8 cellular contexts compared by ENCODE assay signal in genomic region chr4:6907658-6908191, GRCh38. TPM values are rescaled to one million over a fixed set of nuclear protein-coding genes. Genes with fewer than 3 reads are reported as not detected.
DNase-seq lines count a peak whose midpoint lies in the region; ATAC-seq, FAIRE-seq and TF ChIP-seq lines count a peak whose summit lies in the region.

No MANE protein-coding gene starts in this region.

- ATAC-seq in activated CD8-positive, alpha-beta T cell treated with anti-CD3 and anti-CD28 coated beads, Interleukin-2, amount 10 ng/mL, durations not matched to agents 7 days and 5 days = no peak

- peaks cover 2% of the 10 kb centered on the region for H3K36me3 Mint-ChIP-seq in activated CD8-positive, alpha-beta T cell treated with anti-CD3 and anti-CD28 coated beads, Interleukin-2, amount 10 ng/mL, durations not matched to agents 7 days and 5 days (ENCODE audit: low read depth)

- H3K9me3 Mint-ChIP-seq in activated CD8-positive, alpha-beta T cell treated with anti-CD3 and anti-CD28 coated beads, Interleukin-2, amount 10 ng/mL, durations not matched to agents 7 days and 5 days (ENCODE audit: insufficient read depth) = no peaks in the 10 kb centered on the region

- peak overlapping the region; percentile 5 for H3K4me3 Mint-ChIP-seq in activated CD8-positive, alpha-beta T cell treated with anti-CD3 and anti-CD28 coated beads, Interleukin-2, amount 10 ng/mL, durations not matched to agents 7 days and 5 days

- FAIRE-seq in RCC 7860 (lab: Jason Lieb, UNC) = no peak

- peaks cover 56% of the 10 kb centered on the region for H3K4me1 Mint-ChIP-seq in activated CD8-positive, alpha-beta T cell treated with anti-CD3 and anti-CD28 coated beads, Interleukin-2, amount 10 ng/mL, durations not matched to agents 7 days and 5 days (ENCODE audit: low read depth)

- no peak overlapping the region for H3K27ac Mint-ChIP-seq in activated CD8-positive, alpha-beta T cell treated with anti-CD3 and anti-CD28 coated beads, Interleukin-2, amount 10 ng/mL, durations not matched to agents 7 days and 5 days

- no peak overlapping the region for H3K4me3 ChIP-seq in AG04449 (ENCODE audit: low read depth, low read length)

- CTCF ChIA-PET in AG04449 (lab: Yijun Ruan, JAX) = interaction anchor here (0.9 to 4.5 kb wide), 13 partner anchors 10 to 189 kb away, joined by 3 to 72 read pairs (median 9); partner anchors contain the start of gene GRPEL1
- CTCF ChIA-PET in activated CD8-positive, alpha-beta T cell treated with anti-CD3 and anti-CD28 coated beads, Interleukin-2, amount 10 ng/mL, durations not matched to agents 7 days and 5 days (lab: Charles Lee) = interaction anchor here (1.1 to 6.0 kb wide), 5 partner anchors 8 to 233 kb away, joined by 4 to 39 read pairs (median 5); no protein-coding TSS in a partner anchor

- H3K27me3 Mint-ChIP-seq in activated CD8-positive, alpha-beta T cell treated with anti-CD3 and anti-CD28 coated beads, Interleukin-2, amount 10 ng/mL, durations not matched to agents 7 days and 5 days (ENCODE audit: low read depth) = no peaks in the 10 kb centered on the region

- POLR2A ChIA-PET in AG04449 (lab: Yijun Ruan, JAX) = no interaction called here
- POLR2A ChIA-PET in activated CD8-positive, alpha-beta T cell treated with anti-CD3 and anti-CD28 coated beads, Interleukin-2, amount 10 ng/mL, durations not matched to agents 7 days and 5 days (lab: Charles Lee) = interaction anchor here (2.0 to 2.3 kb wide), 2 partner anchors 8 to 13 kb away, joined by 36 to 48 read pairs; no protein-coding TSS in a partner anchor

- no peak for DNase-seq in AG04449 (ENCODE audit: low read depth, low spot score)
- no peak for DNase-seq in activated CD8-positive, alpha-beta T cell treated with anti-CD3 and anti-CD28 coated beads, Interleukin-2, amount 10 ng/mL, durations not matched to agents 7 days and 5 days
- peak; percentile 78 for DNase-seq in islet precursor cell
- DNase-seq in GF-D8 (lab: John Stamatoyannopoulos, UW) = no peak
- no peak for DNase-seq in foreskin melanocyte
- DNase-seq in MV-4-11 (lab: John Stamatoyannopoulos, UW) = no peak
- no peak for DNase-seq in RCC 7860 (ENCODE audit: low spot score)

- peak; percentile 51 for TF ChIP-seq CTCF in AG04449 (IDR thresholded peaks at IDR 0.05; ENCODE audit: insufficient read depth, low read length, missing control alignments)
- TF ChIP-seq CTCF in GM12872 (IDR thresholded peaks at IDR 0.05; ENCODE audit: insufficient read depth, low read depth, low read length) = peak; percentile 51; the same call in 2 of the 3 replicates

RNA-seq across cellular contexts. Expression of gene TBC1D14, which starts 1.9 kb away (rescaled TPM):
- 10 to 100 TPM; 39.4 to 39.8 TPM for total RNA-seq in activated CD8-positive, alpha-beta T cell treated with anti-CD3 and anti-CD28 coated beads, Interleukin-2, amount 10 ng/mL, durations not matched to agents 7 days and 5 days
